In genomic region chr9:126986506-126986951, GRCh38 we compare ENCODE assay signal across 8 cellular contexts.
DNase-seq lines count a peak whose midpoint lies in the region; ATAC-seq, FAIRE-seq and TF ChIP-seq lines count a peak whose summit lies in the region.
"Had no signal": no experiment of that assay in that cellular context is flagged by ENCODE, and none has a peak within 500 bp of the region (broad histone marks: within the 10 kb centered on the region; RNA-seq: fewer than 3 reads in every experiment).

No MANE protein-coding gene starts in this region.

- SMC1A ChIA-PET in GM12878 (lab: Charles Lee; ENCODE audit: uncharacterized antibody, unreplicated experiment): interaction anchor here (0.7 to 6.0 kb wide), 32 partner anchors 12 to 211 kb away, joined by 3 to 110 read pairs (median 6); no protein-coding TSS in a partner anchor

- intact Hi-C loops in GM12878 (cut with micrococcal nuclease; ENCODE audit: unreplicated experiment): loop anchor here (1.0 to 5.0 kb wide), 3 partner anchors 13 to 181 kb away; no protein-coding TSS in a partner anchor

- peaks cover 14% of the 10 kb centered on the region for H3K4me1 ChIP-seq in GM12878 (ENCODE audit: control insufficient read depth, insufficient read depth, low read length)

- peak overlapping the region; percentile 24; the same call in 1 of the 2 replicates for H3K9ac ChIP-seq in GM12878 (ENCODE audit: control insufficient read depth, insufficient read depth, low read length)

- H3K4me3 ChIP-seq in GM12878: no peak overlapping the region
- no peak overlapping the region for H3K4me3 ChIP-seq in skin epidermis

- DNase-seq in RCC 7860 (ENCODE audit: low spot score) (peak; percentile 73), GM12878 (ENCODE audit: low read depth, low spot score) (no peak), NCI-H226 (no peak), NCI-H2081 treated with DMSO at 0.1 percent for 48 hours (lab: John Stamatoyannopoulos, UW) (no peak)
- DNase-seq: NCI-H187 had no signal

- no peak for TF ChIP-seq RAD21 in GM12878 (IDR thresholded peaks at IDR 0.05; ENCODE audit: insufficient read depth, low read depth, low read length)

- CTCF ChIA-PET in GM12878 (lab: Yijun Ruan, JAX): interaction anchor here (0.7 to 5.4 kb wide), 33 partner anchors 11 to 214 kb away, joined by 3 to 53 read pairs (median 4); no protein-coding TSS in a partner anchor

- ATAC-seq in GM19463 (IDR thresholded peaks at IDR 0.05; ENCODE audit: unreplicated experiment): peak; percentile 17
- ATAC-seq in GM12878: peak; percentile 58
- no peak for ATAC-seq in HG03520 (IDR thresholded peaks at IDR 0.05; ENCODE audit: unreplicated experiment)

- no peaks in the 10 kb centered on the region for H4K20me1 ChIP-seq in GM12878 (ENCODE audit: control insufficient read depth, insufficient read depth)

- H3K4me2 ChIP-seq in GM12878 (ENCODE audit: control insufficient read depth, insufficient read depth): peak overlapping the region; percentile 55

- TF ChIP-seq POLR2A in GM12878 (IDR thresholded peaks at IDR 0.05; ENCODE audit: low read depth, low read length): no peak

- H3K9me3 ChIP-seq in GM12878 (replicated peaks; ENCODE audit: control insufficient read depth, insufficient read depth, low read length): peaks cover 2% of the 10 kb centered on the region; the same call in 1 of the 3 replicates

- RAD21 ChIA-PET in GM12878 (lab: Charles Lee; ENCODE audit: unreplicated experiment): interaction anchor here (0.7 to 4.9 kb wide), 31 partner anchors 12 to 410 kb away, joined by 3 to 111 read pairs (median 5); partner anchors contain the start of genes SLC2A8 and ZBTB43

- no TSS peak for BruUV-seq in GM12878 (replicated peaks; lab: Mats Ljungman, UMichigan)

- WGBS in GM12878 (ENCODE audit: insufficient coverage, insufficient replicate concordance, low lambda C conversion rate, missing lambda C conversion rate): 97% methylated on average over 2 of the region's 2 CpGs

- FAIRE-seq in RCC 7860 (lab: Jason Lieb, UNC): peak; percentile 76
- FAIRE-seq in GM12878 (lab: Jason Lieb, UNC): no peak

- no peak overlapping the region for H2AFZ ChIP-seq in GM12878 (ENCODE audit: control insufficient read depth, low read depth, low read length)

- no peak for TF ChIP-seq CTCF in GM12878 (IDR thresholded peaks at IDR 0.05 in 2 of 3, conservative IDR thresholded peaks at IDR 0.05 in 1 of 3; ENCODE audit: control insufficient read depth in 2 of 3, extremely low read depth in 1 of 3, insufficient read depth in 1 of 3, low read depth in 3 of 3, low read length in 3 of 3)

- in situ Hi-C loops in GM12878 (cut with MboI): no loop called here

- POLR2A ChIA-PET in GM12878 (lab: Charles Lee): interaction anchor here (0.6 to 3.3 kb wide), 13 partner anchors 9 to 212 kb away, joined by 3 to 27 read pairs (median 4); no protein-coding TSS in a partner anchor

- no peaks in the 10 kb centered on the region for H3K27me3 ChIP-seq in GM12878 (replicated peaks in 1 of 2; ENCODE audit: control insufficient read depth in 2 of 2, insufficient read depth in 2 of 2, low read length in 1 of 2)

- TF ChIP-seq EP300 in GM12878 (IDR thresholded peaks at IDR 0.05; ENCODE audit: borderline replicate concordance in 1 of 2, control insufficient read depth in 1 of 2, low read depth in 2 of 2, low read length in 2 of 2): no peak

- H3K79me2 ChIP-seq in GM12878 (ENCODE audit: control insufficient read depth, insufficient read depth, low read length): no peaks in the 10 kb centered on the region

- H3K36me3 ChIP-seq in GM12878 (ENCODE audit: control insufficient read depth in 2 of 2, insufficient read depth in 2 of 2, low read length in 1 of 2): no peaks in the 10 kb centered on the region

- H3K27ac ChIP-seq in GM12878 (ENCODE audit: control insufficient read depth, insufficient read depth) (peak overlapping the region; percentile 29), skin epidermis (peak overlapping the region in 17 of 21 experiments; percentile 13 to 84 (median 66))

TF ChIP-seq in GM12878, 131 proteins besides CTCF, POLR2A, EP300 and RAD21:
- TF ChIP-seq BCLAF1 (IDR thresholded peaks at IDR 0.05) (no peak), DPF2 (IDR thresholded peaks at IDR 0.05) (no peak), KLF5 (IDR thresholded peaks at IDR 0.05; ENCODE audit: partially characterized antibody) (no peak), CHD1 (IDR thresholded peaks at IDR 0.05; ENCODE audit: low read depth, low read length) (no peak), RUNX3 (IDR thresholded peaks at IDR 0.05; ENCODE audit: low read length) (no peak), STAT1 (conservative IDR thresholded peaks at IDR 0.05) (no peak), TCF7 (IDR thresholded peaks at IDR 0.05; ENCODE audit: borderline replicate concordance) (no peak), FOXM1 (IDR thresholded peaks at IDR 0.05; ENCODE audit: low read depth, low read length) (no peak), CEBPB (IDR thresholded peaks at IDR 0.05; ENCODE audit: borderline replicate concordance in 1 of 2, low read depth in 2 of 2, low read length in 2 of 2) (no peak), RB1 (IDR thresholded peaks at IDR 0.05; ENCODE audit: borderline replicate concordance) (no peak)
